ENCODE assay signal across 12 cellular contexts in genomic region chr17:55161935-55162555, GRCh38.
DNase-seq lines count a peak whose midpoint lies in the region; ATAC-seq and TF ChIP-seq lines count a peak whose summit lies in the region.
"Had no signal": no experiment of that assay in that cellular context is flagged by ENCODE, and none has a peak within 500 bp of the region (broad histone marks: within the 10 kb centered on the region; RNA-seq: fewer than 3 reads in every experiment).

No MANE protein-coding gene starts in this region.

- no peaks in the 10 kb centered on the region for H3K9me2 ChIP-seq in Karpas-422 (replicated peaks; ENCODE audit: insufficient read depth, low read length)

- H3K27me3 ChIP-seq in Karpas-422 (ENCODE audit: low read length) = no peaks in the 10 kb centered on the region
- H3K27me3 ChIP-seq: suprapubic skin had no signal

- no peaks in the 10 kb centered on the region for H3K79me2 ChIP-seq in Karpas-422 (ENCODE audit: low read length)

- no peak overlapping the region for H2AFZ ChIP-seq in Karpas-422 (ENCODE audit: low read length)

- no peak overlapping the region for H3K4me3 ChIP-seq in HFF-Myc (replicated peaks; ENCODE audit: low read depth, low read length)
- no peak overlapping the region for H3K4me3 ChIP-seq in Karpas-422 (ENCODE audit: low read length)
- H3K4me3 ChIP-seq: suprapubic skin had no signal

- no peaks in the 10 kb centered on the region for H3K9me3 ChIP-seq in Karpas-422 (ENCODE audit: low read length)
- H3K9me3 ChIP-seq: suprapubic skin had no signal

- TF ChIP-seq CTCF in HFF-Myc (IDR thresholded peaks at IDR 0.05; ENCODE audit: low read depth, low read length, missing control alignments) = no peak

- H3K27ac ChIP-seq in Karpas-422 (ENCODE audit: low read length) = no peak overlapping the region
- H3K27ac ChIP-seq: suprapubic skin had no signal

- H3K36me3 ChIP-seq in Karpas-422 (ENCODE audit: insufficient read depth, low read length) = no peaks in the 10 kb centered on the region

- no peak overlapping the region for H3K9ac ChIP-seq in Karpas-422 (ENCODE audit: low read length)

- no peaks in the 10 kb centered on the region; the same call in 1 of the 2 replicates for H3K4me1 ChIP-seq in Karpas-422 (ENCODE audit: low read length)
- H3K4me1 ChIP-seq: suprapubic skin had no signal

- no peaks in the 10 kb centered on the region for H4K20me1 ChIP-seq in Karpas-422 (ENCODE audit: insufficient read depth, low read depth, low read length)

- peak; percentile 66 for DNase-seq in AG08395 (ENCODE audit: low spot score)
- DNase-seq in HFF-Myc (ENCODE audit: extremely low read depth, low read depth) = peak; percentile 69
- DNase-seq in amniotic epithelial cell (ENCODE audit: low read depth) = peak; percentile 87
- DNase-seq in glomerular visceral epithelial cell (ENCODE audit: extremely low spot score) = peak; percentile 86
- no peak for DNase-seq in effector CD8-positive, alpha-beta T cell (lab: John Stamatoyannopoulos, UW)
- DNase-seq in Karpas-422 = no peak
- DNase-seq in middle frontal gyrus (ENCODE audit: extremely low spot score, low spot score) = no peak
- DNase-seq: COR-L47; NCI-H1105; stimulated activated CD4-positive, alpha-beta T cell treated with anti-CD3 and anti-CD28 coated beads, Interleukin-2, amount 100 ng/mL, for 48 hours had no signal

- H3K4me2 ChIP-seq in Karpas-422 (ENCODE audit: low read depth, low read length, poor library complexity, severe bottlenecking) = no peak overlapping the region

- no peak for ATAC-seq in GM19467 (IDR thresholded peaks at IDR 0.05; ENCODE audit: unreplicated experiment)

Comparison
In these comparisons a context has a peak if more than half of its experiments do, and no peak if none do; other contexts are left out.
1. DNase-seq: peak in AG08395 (single experiment), HFF-Myc (single experiment), amniotic epithelial cell (single experiment) and glomerular visceral epithelial cell (single experiment); none in effector CD8-positive, alpha-beta T cell (single experiment), Karpas-422 (single experiment) and middle frontal gyrus (single experiment).